ENCODE assay signal across 8 cellular contexts in genomic region chr1:64898107-64898861, GRCh38.
DNase-seq lines count a peak whose midpoint lies in the region; ATAC-seq, FAIRE-seq and TF ChIP-seq lines count a peak whose summit lies in the region.

No MANE protein-coding gene starts in this region.

- no peaks in the 10 kb centered on the region for H3K27me3 ChIP-seq in bronchial epithelial cell (ENCODE audit: control insufficient read depth, insufficient read depth, low read length)

- FAIRE-seq in bronchial epithelial cell (lab: Jason Lieb, UNC): no peak

- peak; percentile 59 for ATAC-seq in GM19397 (IDR thresholded peaks at IDR 0.05; ENCODE audit: unreplicated experiment)
- peak; percentile 73 for ATAC-seq in HG03432 (IDR thresholded peaks at IDR 0.05; ENCODE audit: unreplicated experiment)

- DNase-seq in DMS 273 treated with DMSO at 0.1 percent for 48 hours (lab: John Stamatoyannopoulos, UW) (peak; percentile 12), bronchial epithelial cell (ENCODE audit: low read depth) (peak; percentile 95), kidney tubule cell (ENCODE audit: low spot score) (peak; percentile 99), NCI-H2081 (lab: John Stamatoyannopoulos, UW) (no peak)
- DNase-seq in stimulated activated CD4-positive, alpha-beta T cell treated with anti-CD3 and anti-CD28 coated beads, Interleukin-4, amount 100 ng/mL, for 24 hours: peak; percentile 54

- H3K36me3 ChIP-seq in bronchial epithelial cell (ENCODE audit: control insufficient read depth, insufficient read depth, low read length): no peaks in the 10 kb centered on the region

- TF ChIP-seq CTCF in bronchial epithelial cell (IDR thresholded peaks at IDR 0.05; ENCODE audit: insufficient read depth, low read length, severe bottlenecking): no peak

- H3K4me3 ChIP-seq in bronchial epithelial cell (ENCODE audit: low read depth, low read length): no peak overlapping the region

TF ChIP-seq in PFSK-1, 5 proteins besides CTCF, POLR2A, EP300 and RAD21:
- TF ChIP-seq, protein P1, sequence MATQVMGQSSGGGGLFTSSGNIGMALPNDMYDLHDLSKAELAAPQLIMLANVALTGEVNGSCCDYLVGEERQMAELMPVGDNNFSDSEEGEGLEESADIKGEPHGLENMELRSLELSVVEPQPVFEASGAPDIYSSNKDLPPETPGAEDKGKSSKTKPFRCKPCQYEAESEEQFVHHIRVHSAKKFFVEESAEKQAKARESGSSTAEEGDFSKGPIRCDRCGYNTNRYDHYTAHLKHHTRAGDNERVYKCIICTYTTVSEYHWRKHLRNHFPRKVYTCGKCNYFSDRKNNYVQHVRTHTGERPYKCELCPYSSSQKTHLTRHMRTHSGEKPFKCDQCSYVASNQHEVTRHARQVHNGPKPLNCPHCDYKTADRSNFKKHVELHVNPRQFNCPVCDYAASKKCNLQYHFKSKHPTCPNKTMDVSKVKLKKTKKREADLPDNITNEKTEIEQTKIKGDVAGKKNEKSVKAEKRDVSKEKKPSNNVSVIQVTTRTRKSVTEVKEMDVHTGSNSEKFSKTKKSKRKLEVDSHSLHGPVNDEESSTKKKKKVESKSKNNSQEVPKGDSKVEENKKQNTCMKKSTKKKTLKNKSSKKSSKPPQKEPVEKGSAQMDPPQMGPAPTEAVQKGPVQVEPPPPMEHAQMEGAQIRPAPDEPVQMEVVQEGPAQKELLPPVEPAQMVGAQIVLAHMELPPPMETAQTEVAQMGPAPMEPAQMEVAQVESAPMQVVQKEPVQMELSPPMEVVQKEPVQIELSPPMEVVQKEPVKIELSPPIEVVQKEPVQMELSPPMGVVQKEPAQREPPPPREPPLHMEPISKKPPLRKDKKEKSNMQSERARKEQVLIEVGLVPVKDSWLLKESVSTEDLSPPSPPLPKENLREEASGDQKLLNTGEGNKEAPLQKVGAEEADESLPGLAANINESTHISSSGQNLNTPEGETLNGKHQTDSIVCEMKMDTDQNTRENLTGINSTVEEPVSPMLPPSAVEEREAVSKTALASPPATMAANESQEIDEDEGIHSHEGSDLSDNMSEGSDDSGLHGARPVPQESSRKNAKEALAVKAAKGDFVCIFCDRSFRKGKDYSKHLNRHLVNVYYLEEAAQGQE (IDR thresholded peaks at IDR 0.05; ENCODE audit: insufficient read depth in 1 of 2, low read depth in 2 of 2, low read length in 2 of 2): no peak
- TF ChIP-seq FOXP2 (optimal IDR thresholded peaks at IDR 0.05; ENCODE audit: borderline replicate concordance, extremely low read depth, extremely low read length, insufficient read depth): peak; percentile 18

Comparison
In these comparisons a context has a peak if more than half of its experiments do, and no peak if none do; other contexts are left out.
1. DNase-seq: peak in DMS 273 treated with DMSO at 0.1 percent for 48 hours (single experiment), bronchial epithelial cell (single experiment), kidney tubule cell (single experiment) and stimulated activated CD4-positive, alpha-beta T cell treated with anti-CD3 and anti-CD28 coated beads, Interleukin-4, amount 100 ng/mL, for 24 hours (single experiment); none in NCI-H2081 (0 of 2).